In the genomic region with DNA sequence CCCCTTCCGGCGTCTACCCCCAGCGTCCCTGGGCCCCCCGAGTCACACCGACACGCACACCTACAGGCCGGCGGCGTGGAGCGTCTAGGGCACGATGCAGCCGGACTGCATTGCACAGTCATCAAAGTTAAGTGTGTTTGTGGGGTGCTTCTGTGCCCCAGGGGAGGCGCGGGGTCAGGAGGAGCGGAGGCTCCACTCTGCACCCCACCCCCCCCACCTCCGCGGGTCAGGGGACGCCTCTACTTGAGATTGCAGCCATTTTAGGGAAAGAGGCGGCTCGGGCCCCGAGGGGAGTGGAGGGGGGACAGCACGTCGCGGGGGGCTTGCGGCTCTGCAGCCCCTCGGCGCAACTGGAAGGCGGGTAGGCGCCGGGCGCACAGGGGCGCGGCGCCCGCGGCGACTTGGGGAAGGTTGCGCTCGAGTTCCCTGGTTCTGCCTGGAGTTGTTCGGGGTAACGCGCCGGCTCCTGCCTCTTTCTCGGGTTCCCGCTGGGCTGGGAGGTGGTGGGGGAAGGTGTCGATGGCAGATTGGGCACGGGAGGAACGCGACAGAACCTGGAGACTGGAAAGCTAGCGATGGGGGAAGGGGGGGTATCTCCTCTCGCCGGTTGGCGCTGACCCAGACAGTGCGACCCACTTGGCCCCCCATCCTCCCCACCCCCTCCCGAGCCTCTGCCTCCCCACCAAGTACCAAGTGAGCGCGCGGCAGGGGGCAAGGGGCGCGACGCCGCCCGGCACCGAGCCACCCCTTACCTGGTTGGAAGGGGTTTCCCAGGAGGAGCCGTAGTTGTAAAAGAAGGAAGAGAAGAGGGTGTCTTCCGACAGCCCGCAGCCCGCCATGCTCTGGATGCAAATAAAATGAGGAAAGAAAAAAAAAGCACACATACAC, we compare ENCODE assay signal across 1 cellular context.
TF ChIP-seq lines count a peak whose summit lies in the region.

No MANE protein-coding gene starts in this region.

TF ChIP-seq in HepG2, 621 proteins besides CTCF, POLR2A, EP300 and RAD21 (continued from another document):
- TF ChIP-seq, protein P1, sequence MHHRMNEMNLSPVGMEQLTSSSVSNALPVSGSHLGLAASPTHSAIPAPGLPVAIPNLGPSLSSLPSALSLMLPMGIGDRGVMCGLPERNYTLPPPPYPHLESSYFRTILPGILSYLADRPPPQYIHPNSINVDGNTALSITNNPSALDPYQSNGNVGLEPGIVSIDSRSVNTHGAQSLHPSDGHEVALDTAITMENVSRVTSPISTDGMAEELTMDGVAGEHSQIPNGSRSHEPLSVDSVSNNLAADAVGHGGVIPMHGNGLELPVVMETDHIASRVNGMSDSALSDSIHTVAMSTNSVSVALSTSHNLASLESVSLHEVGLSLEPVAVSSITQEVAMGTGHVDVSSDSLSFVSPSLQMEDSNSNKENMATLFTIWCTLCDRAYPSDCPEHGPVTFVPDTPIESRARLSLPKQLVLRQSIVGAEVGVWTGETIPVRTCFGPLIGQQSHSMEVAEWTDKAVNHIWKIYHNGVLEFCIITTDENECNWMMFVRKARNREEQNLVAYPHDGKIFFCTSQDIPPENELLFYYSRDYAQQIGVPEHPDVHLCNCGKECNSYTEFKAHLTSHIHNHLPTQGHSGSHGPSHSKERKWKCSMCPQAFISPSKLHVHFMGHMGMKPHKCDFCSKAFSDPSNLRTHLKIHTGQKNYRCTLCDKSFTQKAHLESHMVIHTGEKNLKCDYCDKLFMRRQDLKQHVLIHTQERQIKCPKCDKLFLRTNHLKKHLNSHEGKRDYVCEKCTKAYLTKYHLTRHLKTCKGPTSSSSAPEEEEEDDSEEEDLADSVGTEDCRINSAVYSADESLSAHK (CRISPR knock-in tag; IDR thresholded peaks at IDR 0.05; ENCODE audit: borderline replicate concordance): no peak
- TF ChIP-seq, protein P2, sequence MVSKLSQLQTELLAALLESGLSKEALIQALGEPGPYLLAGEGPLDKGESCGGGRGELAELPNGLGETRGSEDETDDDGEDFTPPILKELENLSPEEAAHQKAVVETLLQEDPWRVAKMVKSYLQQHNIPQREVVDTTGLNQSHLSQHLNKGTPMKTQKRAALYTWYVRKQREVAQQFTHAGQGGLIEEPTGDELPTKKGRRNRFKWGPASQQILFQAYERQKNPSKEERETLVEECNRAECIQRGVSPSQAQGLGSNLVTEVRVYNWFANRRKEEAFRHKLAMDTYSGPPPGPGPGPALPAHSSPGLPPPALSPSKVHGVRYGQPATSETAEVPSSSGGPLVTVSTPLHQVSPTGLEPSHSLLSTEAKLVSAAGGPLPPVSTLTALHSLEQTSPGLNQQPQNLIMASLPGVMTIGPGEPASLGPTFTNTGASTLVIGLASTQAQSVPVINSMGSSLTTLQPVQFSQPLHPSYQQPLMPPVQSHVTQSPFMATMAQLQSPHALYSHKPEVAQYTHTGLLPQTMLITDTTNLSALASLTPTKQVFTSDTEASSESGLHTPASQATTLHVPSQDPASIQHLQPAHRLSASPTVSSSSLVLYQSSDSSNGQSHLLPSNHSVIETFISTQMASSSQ (IDR thresholded peaks at IDR 0.05; ENCODE audit: low read depth): no peak
- TF ChIP-seq, protein P2 (CRISPR knock-in tag; IDR thresholded peaks at IDR 0.05; ENCODE audit: borderline replicate concordance): no peak
- TF ChIP-seq FOXK2 (IDR thresholded peaks at IDR 0.05) (no peak), ZNF703 (CRISPR knock-in tag; IDR thresholded peaks at IDR 0.05; ENCODE audit: borderline replicate concordance) (no peak), ZNF383 (CRISPR knock-in tag; IDR thresholded peaks at IDR 0.05; ENCODE audit: borderline replicate concordance) (no peak), ZNF768 (CRISPR knock-in tag; IDR thresholded peaks at IDR 0.05) (no peak), PAX8 (CRISPR knock-in tag; IDR thresholded peaks at IDR 0.05; ENCODE audit: borderline replicate concordance) (no peak), ZNF496 (CRISPR knock-in tag; IDR thresholded peaks at IDR 0.05; ENCODE audit: insufficient replicate concordance) (no peak), RFX3 (CRISPR knock-in tag; IDR thresholded peaks at IDR 0.05) (no peak), CBX1 (IDR thresholded peaks at IDR 0.05; ENCODE audit: low read depth) (no peak)
- TF ChIP-seq, protein P3, sequence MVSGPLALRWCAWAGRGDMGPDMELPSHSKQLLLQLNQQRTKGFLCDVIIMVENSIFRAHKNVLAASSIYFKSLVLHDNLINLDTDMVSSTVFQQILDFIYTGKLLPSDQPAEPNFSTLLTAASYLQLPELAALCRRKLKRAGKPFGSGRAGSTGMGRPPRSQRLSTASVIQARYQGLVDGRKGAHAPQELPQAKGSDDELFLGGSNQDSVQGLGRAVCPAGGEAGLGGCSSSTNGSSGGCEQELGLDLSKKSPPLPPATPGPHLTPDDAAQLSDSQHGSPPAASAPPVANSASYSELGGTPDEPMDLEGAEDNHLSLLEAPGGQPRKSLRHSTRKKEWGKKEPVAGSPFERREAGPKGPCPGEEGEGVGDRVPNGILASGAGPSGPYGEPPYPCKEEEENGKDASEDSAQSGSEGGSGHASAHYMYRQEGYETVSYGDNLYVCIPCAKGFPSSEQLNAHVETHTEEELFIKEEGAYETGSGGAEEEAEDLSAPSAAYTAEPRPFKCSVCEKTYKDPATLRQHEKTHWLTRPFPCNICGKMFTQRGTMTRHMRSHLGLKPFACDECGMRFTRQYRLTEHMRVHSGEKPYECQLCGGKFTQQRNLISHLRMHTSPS (CRISPR knock-in tag; IDR thresholded peaks at IDR 0.05; ENCODE audit: low read depth): no peak
- TF ChIP-seq, protein P4, sequence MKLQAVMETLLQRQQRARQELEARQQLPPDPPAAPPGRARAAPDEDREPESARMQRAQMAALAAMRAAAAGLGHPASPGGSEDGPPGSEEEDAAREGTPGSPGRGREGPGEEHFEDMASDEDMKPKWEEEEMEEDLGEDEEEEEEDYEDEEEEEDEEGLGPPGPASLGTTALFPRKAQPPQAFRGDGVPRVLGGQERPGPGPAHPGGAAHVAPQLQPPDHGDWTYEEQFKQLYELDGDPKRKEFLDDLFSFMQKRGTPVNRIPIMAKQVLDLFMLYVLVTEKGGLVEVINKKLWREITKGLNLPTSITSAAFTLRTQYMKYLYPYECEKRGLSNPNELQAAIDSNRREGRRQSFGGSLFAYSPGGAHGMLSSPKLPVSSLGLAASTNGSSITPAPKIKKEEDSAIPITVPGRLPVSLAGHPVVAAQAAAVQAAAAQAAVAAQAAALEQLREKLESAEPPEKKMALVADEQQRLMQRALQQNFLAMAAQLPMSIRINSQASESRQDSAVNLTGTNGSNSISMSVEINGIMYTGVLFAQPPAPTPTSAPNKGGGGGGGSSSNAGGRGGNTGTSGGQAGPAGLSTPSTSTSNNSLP (IDR thresholded peaks at IDR 0.05; ENCODE audit: low read depth, low read length): no peak
- TF ChIP-seq, protein P5, sequence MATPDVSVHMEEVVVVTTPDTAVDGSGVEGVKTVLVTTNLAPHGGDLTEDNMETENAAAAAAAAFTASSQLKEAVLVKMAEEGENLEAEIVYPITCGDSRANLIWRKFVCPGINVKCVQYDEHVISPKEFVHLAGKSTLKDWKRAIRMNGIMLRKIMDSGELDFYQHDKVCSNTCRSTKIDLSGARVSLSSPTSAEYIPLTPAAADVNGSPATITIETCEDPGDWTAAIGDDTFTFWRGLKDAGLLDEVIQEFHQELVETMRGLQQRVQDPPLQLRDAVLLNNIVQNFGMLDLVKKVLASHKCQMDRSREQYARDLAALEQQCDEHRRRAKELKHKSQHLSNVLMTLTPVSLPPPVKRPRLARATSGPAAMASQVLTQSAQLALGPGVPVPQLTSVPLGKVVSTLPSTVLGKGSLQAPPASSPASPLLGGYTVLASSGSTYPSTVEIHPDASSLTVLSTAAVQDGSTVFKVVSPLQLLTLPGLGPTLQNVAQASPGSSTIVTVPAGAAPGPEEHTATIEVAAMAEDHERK (CRISPR knock-in tag; IDR thresholded peaks at IDR 0.05; ENCODE audit: low read depth): no peak
- TF ChIP-seq, protein P6, sequence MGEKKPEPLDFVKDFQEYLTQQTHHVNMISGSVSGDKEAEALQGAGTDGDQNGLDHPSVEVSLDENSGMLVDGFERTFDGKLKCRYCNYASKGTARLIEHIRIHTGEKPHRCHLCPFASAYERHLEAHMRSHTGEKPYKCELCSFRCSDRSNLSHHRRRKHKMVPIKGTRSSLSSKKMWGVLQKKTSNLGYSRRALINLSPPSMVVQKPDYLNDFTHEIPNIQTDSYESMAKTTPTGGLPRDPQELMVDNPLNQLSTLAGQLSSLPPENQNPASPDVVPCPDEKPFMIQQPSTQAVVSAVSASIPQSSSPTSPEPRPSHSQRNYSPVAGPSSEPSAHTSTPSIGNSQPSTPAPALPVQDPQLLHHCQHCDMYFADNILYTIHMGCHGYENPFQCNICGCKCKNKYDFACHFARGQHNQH (CRISPR knock-in tag; IDR thresholded peaks at IDR 0.05): no peak
TF ChIP-seq in HepG2: peak in this region for 0.
